In genomic region chr2:42105330-42106256, GRCh38 we compare ENCODE assay signal across 1 cellular context.
TF ChIP-seq lines count a peak whose summit lies in the region.

No MANE protein-coding gene starts in this region.

TF ChIP-seq in K562, 482 proteins besides CTCF, POLR2A, EP300 and RAD21 (continued from another document):
- TF ChIP-seq MGA (IDR thresholded peaks at IDR 0.05) (peak; percentile 23), ZNF324 (CRISPR knock-in tag; IDR thresholded peaks at IDR 0.05) (no peak)
